ENCODE assay signal across 32 cellular contexts in the genomic region with DNA sequence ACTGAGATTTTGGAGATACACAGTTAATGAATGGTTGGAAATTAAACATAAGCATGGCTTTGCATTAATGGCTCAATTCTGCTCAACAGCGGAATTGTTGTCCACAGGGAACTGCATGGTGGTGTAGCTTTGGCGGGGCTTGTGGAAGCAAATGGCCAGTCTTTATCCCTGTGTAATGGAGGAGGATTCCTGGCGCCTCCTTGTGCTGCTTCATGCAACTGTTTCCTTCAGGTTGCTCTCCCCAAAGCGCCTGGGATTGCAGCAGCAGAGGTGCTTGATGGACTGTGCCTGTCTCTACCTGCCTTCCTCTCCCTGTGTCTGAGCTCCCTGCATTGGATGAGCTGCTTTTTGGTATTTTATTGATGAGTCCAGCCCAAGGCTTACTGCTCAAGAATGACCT.
DNase-seq lines count a peak whose midpoint lies in the region; TF ChIP-seq lines count a peak whose summit lies in the region.
"Had no signal": no experiment of that assay in that cellular context is flagged by ENCODE, and none has a peak within 500 bp of the region (broad histone marks: within the 10 kb centered on the region; RNA-seq: fewer than 3 reads in every experiment).

No MANE protein-coding gene starts in this region.

- H3K27ac ChIP-seq in C4-2B (no peak overlapping the region), WERI-Rb-1 (no peak overlapping the region), RWPE1 (no peak overlapping the region)
- H3K27ac ChIP-seq: coronary artery, epithelial cell of prostate, GM23248, lower lobe of right lung, stomach, uterus had no signal

- DNase-seq in H7 (peak; percentile 18), WERI-Rb-1 (peak; percentile 33), iPS-NIHi7 (ENCODE audit: extremely low spot score) (peak; percentile 48), anterior cingulate cortex (lab: John Stamatoyannopoulos, UW) (no peak), RWPE1 (ENCODE audit: low spot score) (no peak), posterior cingulate gyrus (no peak), GM19240 (ENCODE audit: insufficient read length, low spot score) (no peak)
- DNase-seq: activated CD4-positive, alpha-beta T cell treated with anti-CD3 and anti-CD28 coated beads, Interleukin-2, amount 50 U/mL, for 48 hours; activated naive CD4-positive, alpha-beta T cell; activated naive CD8-positive, alpha-beta T cell treated with anti-CD3 and anti-CD28 coated beads, Interleukin-2, amount 50 U/mL, for 24 hours; activated T-cell treated with anti-CD3 and anti-CD28 coated beads, Interleukin-2, amount 50 U/mL, for 72 hours; caudate nucleus; CD8-positive, alpha-beta T cell; DMS 273 treated with DMSO at 0.1 percent for 48 hours; effector CD8-positive, alpha-beta T cell; EL; GM23248; kidney; lower lobe of right lung; naive thymus-derived CD4-positive, alpha-beta T cell; NCI-H1092 treated with DMSO at 0.1 percent for 48 hours; NCI-H1930; NCI-H345; RPMI8226; SK-N-SH; stimulated activated CD4-positive, alpha-beta T cell treated with anti-CD3 and anti-CD28 coated beads, Interleukin-4, amount 100 ng/mL, for 1 hour; stomach; uterus had no signal

- intact Hi-C loops in posterior cingulate gyrus (cut with DNase I): no loop called here

- no peaks in the 10 kb centered on the region for H3K9me3 ChIP-seq in WERI-Rb-1 (ENCODE audit: severe bottlenecking)
- H3K9me3 ChIP-seq: lower lobe of right lung, SK-N-SH, uterus had no signal

- H3K36me3 ChIP-seq in H7 (replicated peaks; ENCODE audit: control insufficient read depth, insufficient read depth, low read length) (no peaks in the 10 kb centered on the region), WERI-Rb-1 (no peaks in the 10 kb centered on the region)
- H3K36me3 ChIP-seq: lower lobe of right lung, stomach, uterus had no signal

- CTCF ChIA-PET in RWPE1 (lab: Yijun Ruan, JAX): no interaction called here

- TF ChIP-seq CTCF in C4-2B (conservative IDR thresholded peaks at IDR 0.05) (peak; percentile 28), WERI-Rb-1 (IDR thresholded peaks at IDR 0.05; ENCODE audit: low read depth, low read length) (peak; percentile 50; the same call in 1 of the 2 replicates), RWPE1 (conservative IDR thresholded peaks at IDR 0.05; ENCODE audit: low read depth) (no peak)

- H3K27me3 ChIP-seq in H7 (ENCODE audit: control insufficient read depth, insufficient read depth, low read length) (no peaks in the 10 kb centered on the region), WERI-Rb-1 (ENCODE audit: insufficient read depth, low read depth, severe bottlenecking) (no peaks in the 10 kb centered on the region)
- H3K27me3 ChIP-seq: stomach, uterus had no signal

- POLR2A ChIA-PET in RWPE1 (lab: Yijun Ruan, JAX; ENCODE audit: low non-redundant PET): no interaction called here

- H3K4me3 ChIP-seq in H7 (ENCODE audit: insufficient read depth, low read depth, low read length) (no peak overlapping the region), WERI-Rb-1 (ENCODE audit: low read depth, low read length) (no peak overlapping the region)
- H3K4me3 ChIP-seq: coronary artery, GM23248, K562, lower lobe of right lung, stomach, uterus had no signal

Comparison
In these comparisons a context has a peak if more than half of its experiments do, and no peak if none do; other contexts are left out.
1. DNase-seq: peak in H7 (single experiment), WERI-Rb-1 (single experiment) and iPS-NIHi7 (single experiment); none in anterior cingulate cortex (0 of 58), RWPE1 (single experiment), posterior cingulate gyrus (0 of 10) and GM19240 (single experiment).